2 cellular contexts compared by ENCODE assay signal in the genomic region with DNA sequence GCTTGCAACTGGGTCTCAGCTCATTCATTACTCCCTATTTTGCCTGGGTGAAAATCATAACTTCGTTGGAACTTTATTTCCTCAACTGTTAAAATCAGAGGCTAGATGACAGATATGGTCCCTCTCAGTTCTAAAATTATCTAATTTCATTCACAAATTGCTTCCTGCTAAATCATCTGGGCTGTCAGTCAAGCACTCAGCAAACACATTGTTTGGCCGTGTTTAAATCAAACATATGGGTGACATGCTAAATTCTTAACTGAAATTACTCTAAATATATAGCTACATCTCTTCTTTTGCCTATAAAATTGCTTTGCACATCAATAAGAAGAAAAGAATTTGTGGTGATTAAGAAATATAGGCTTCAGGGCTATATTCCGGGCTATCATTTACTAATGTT.
TF ChIP-seq lines count a peak whose summit lies in the region.

No MANE protein-coding gene starts in this region.

TF ChIP-seq in IMR-90, 13 proteins besides CTCF, POLR2A, EP300 and RAD21:
- TF ChIP-seq FOS (IDR thresholded peaks at IDR 0.05; ENCODE audit: low read depth, low read length) (no peak), SMC3 (IDR thresholded peaks at IDR 0.05; ENCODE audit: low read depth, low read length) (no peak), BHLHE40 (IDR thresholded peaks at IDR 0.05; ENCODE audit: low read depth, low read length) (no peak), RFX5 (IDR thresholded peaks at IDR 0.05; ENCODE audit: low read depth, low read length) (no peak), MXI1 (IDR thresholded peaks at IDR 0.05; ENCODE audit: borderline replicate concordance, low read depth, low read length) (no peak), NFE2L2 (IDR thresholded peaks at IDR 0.05; ENCODE audit: low read depth, low read length) (no peak), CEBPB (IDR thresholded peaks at IDR 0.05; ENCODE audit: low read depth, low read length) (no peak), CHD1 (IDR thresholded peaks at IDR 0.05; ENCODE audit: low read depth, low read length) (no peak), MAZ (IDR thresholded peaks at IDR 0.05; ENCODE audit: borderline replicate concordance, low read depth, low read length) (no peak), MAFK (IDR thresholded peaks at IDR 0.05; ENCODE audit: low read depth, low read length) (no peak), RCOR1 (IDR thresholded peaks at IDR 0.05; ENCODE audit: insufficient replicate concordance, low read length) (no peak)
- TF ChIP-seq, protein P1, sequence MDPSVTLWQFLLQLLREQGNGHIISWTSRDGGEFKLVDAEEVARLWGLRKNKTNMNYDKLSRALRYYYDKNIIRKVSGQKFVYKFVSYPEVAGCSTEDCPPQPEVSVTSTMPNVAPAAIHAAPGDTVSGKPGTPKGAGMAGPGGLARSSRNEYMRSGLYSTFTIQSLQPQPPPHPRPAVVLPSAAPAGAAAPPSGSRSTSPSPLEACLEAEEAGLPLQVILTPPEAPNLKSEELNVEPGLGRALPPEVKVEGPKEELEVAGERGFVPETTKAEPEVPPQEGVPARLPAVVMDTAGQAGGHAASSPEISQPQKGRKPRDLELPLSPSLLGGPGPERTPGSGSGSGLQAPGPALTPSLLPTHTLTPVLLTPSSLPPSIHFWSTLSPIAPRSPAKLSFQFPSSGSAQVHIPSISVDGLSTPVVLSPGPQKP (IDR thresholded peaks at IDR 0.05; ENCODE audit: borderline replicate concordance, low read depth, low read length) = no peak
- TF ChIP-seq, protein P2, sequence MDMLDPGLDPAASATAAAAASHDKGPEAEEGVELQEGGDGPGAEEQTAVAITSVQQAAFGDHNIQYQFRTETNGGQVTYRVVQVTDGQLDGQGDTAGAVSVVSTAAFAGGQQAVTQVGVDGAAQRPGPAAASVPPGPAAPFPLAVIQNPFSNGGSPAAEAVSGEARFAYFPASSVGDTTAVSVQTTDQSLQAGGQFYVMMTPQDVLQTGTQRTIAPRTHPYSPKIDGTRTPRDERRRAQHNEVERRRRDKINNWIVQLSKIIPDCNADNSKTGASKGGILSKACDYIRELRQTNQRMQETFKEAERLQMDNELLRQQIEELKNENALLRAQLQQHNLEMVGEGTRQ (IDR thresholded peaks at IDR 0.05; ENCODE audit: low read depth, low read length) = no peak

TF ChIP-seq in K562, 482 proteins besides CTCF, POLR2A, EP300 and RAD21:
- TF ChIP-seq TOE1 (IDR thresholded peaks at IDR 0.05; ENCODE audit: borderline replicate concordance) (no peak), TOE1 (CRISPR knock-in tag; IDR thresholded peaks at IDR 0.05; ENCODE audit: borderline replicate concordance, low read depth) (no peak), MEIS2 (IDR thresholded peaks at IDR 0.05; ENCODE audit: partially characterized antibody) (peak; percentile 31), ATF7 (IDR thresholded peaks at IDR 0.05) (no peak), BRD9 (IDR thresholded peaks at IDR 0.05; ENCODE audit: low read depth, partially characterized antibody) (no peak)
- TF ChIP-seq, protein P3, sequence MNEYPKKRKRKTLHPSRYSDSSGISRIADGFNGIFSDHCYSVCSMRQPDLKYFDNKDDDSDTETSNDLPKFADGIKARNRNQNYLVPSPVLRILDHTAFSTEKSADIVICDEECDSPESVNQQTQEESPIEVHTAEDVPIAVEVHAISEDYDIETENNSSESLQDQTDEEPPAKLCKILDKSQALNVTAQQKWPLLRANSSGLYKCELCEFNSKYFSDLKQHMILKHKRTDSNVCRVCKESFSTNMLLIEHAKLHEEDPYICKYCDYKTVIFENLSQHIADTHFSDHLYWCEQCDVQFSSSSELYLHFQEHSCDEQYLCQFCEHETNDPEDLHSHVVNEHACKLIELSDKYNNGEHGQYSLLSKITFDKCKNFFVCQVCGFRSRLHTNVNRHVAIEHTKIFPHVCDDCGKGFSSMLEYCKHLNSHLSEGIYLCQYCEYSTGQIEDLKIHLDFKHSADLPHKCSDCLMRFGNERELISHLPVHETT (CRISPR knock-in tag; conservative IDR thresholded peaks at IDR 0.05 in 1 of 2, IDR thresholded peaks at IDR 0.05 in 1 of 2) = no peak
- TF ChIP-seq, protein P4, sequence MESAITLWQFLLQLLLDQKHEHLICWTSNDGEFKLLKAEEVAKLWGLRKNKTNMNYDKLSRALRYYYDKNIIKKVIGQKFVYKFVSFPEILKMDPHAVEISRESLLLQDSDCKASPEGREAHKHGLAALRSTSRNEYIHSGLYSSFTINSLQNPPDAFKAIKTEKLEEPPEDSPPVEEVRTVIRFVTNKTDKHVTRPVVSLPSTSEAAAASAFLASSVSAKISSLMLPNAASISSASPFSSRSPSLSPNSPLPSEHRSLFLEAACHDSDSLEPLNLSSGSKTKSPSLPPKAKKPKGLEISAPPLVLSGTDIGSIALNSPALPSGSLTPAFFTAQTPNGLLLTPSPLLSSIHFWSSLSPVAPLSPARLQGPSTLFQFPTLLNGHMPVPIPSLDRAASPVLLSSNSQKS (CRISPR knock-in tag; IDR thresholded peaks at IDR 0.05) = no peak
- TF ChIP-seq, protein P5, sequence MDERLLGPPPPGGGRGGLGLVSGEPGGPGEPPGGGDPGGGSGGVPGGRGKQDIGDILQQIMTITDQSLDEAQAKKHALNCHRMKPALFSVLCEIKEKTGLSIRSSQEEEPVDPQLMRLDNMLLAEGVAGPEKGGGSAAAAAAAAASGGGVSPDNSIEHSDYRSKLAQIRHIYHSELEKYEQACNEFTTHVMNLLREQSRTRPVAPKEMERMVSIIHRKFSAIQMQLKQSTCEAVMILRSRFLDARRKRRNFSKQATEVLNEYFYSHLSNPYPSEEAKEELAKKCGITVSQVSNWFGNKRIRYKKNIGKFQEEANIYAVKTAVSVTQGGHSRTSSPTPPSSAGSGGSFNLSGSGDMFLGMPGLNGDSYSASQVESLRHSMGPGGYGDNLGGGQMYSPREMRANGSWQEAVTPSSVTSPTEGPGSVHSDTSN (CRISPR knock-in tag; IDR thresholded peaks at IDR 0.05; ENCODE audit: low read depth) = no peak
- TF ChIP-seq, protein P5 (tag; conservative IDR thresholded peaks at IDR 0.05; ENCODE audit: low read depth) = peak; percentile 67
- TF ChIP-seq, protein P6, sequence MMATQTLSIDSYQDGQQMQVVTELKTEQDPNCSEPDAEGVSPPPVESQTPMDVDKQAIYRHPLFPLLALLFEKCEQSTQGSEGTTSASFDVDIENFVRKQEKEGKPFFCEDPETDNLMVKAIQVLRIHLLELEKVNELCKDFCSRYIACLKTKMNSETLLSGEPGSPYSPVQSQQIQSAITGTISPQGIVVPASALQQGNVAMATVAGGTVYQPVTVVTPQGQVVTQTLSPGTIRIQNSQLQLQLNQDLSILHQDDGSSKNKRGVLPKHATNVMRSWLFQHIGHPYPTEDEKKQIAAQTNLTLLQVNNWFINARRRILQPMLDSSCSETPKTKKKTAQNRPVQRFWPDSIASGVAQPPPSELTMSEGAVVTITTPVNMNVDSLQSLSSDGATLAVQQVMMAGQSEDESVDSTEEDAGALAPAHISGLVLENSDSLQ (IDR thresholded peaks at IDR 0.05) = peak; percentile 84
